Comparison of ENCODE assay signal across 1 cellular context in the genomic region with DNA sequence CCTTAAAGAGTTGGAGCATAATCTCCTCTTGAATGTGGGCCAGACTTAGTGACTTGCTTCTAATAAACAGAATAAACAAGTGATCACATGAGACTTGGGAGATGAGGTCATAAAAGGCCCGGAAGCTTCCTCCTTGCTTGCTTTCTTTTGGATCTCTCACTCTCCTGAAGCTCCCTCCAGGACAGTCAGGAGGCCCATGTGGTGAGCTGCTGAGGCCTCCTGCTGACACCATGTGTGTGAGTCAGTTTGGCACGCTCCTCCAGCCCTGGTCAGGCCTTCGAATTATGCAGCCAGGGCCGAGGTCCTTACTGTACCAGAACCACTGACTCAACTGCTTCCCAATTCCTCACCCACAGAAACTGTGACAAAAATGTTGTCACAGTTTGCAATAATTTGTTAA.
TF ChIP-seq lines count a peak whose summit lies in the region.

No MANE protein-coding gene starts in this region.

TF ChIP-seq in GM23338, 12 proteins besides CTCF, POLR2A, EP300 and RAD21 (continued from another document):
- TF ChIP-seq, protein P1, sequence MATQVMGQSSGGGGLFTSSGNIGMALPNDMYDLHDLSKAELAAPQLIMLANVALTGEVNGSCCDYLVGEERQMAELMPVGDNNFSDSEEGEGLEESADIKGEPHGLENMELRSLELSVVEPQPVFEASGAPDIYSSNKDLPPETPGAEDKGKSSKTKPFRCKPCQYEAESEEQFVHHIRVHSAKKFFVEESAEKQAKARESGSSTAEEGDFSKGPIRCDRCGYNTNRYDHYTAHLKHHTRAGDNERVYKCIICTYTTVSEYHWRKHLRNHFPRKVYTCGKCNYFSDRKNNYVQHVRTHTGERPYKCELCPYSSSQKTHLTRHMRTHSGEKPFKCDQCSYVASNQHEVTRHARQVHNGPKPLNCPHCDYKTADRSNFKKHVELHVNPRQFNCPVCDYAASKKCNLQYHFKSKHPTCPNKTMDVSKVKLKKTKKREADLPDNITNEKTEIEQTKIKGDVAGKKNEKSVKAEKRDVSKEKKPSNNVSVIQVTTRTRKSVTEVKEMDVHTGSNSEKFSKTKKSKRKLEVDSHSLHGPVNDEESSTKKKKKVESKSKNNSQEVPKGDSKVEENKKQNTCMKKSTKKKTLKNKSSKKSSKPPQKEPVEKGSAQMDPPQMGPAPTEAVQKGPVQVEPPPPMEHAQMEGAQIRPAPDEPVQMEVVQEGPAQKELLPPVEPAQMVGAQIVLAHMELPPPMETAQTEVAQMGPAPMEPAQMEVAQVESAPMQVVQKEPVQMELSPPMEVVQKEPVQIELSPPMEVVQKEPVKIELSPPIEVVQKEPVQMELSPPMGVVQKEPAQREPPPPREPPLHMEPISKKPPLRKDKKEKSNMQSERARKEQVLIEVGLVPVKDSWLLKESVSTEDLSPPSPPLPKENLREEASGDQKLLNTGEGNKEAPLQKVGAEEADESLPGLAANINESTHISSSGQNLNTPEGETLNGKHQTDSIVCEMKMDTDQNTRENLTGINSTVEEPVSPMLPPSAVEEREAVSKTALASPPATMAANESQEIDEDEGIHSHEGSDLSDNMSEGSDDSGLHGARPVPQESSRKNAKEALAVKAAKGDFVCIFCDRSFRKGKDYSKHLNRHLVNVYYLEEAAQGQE (IDR thresholded peaks at IDR 0.05; ENCODE audit: unreplicated experiment), result no peak
